ENCODE assay signal across 35 cellular contexts in the genomic region with DNA sequence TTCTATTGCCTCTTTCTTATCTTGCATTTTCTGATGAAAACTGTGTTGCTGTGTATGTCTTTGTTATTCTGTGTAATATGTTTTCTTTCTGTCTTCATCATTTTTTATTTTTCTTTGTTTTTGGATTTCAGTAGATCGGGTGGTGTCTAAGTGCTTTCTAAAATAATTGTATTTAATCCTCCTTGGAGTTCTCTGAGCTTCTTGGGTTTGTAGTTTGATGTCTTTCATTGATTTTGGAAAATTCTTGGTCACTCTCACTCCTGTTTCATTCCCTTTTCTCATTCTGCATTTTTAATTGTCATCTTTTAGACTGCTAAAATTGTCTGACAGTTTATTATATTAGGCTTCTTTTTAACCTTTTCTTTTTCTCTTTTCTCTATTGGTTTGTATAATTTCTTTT.
"Had no signal": no experiment of that assay in that cellular context is flagged by ENCODE, and none has a peak within 500 bp of the region (broad histone marks: within the 10 kb centered on the region; RNA-seq: fewer than 3 reads in every experiment).

No MANE protein-coding gene starts in this region.

- H3K4me3 ChIP-seq: MG63 had no signal

- H3K27ac ChIP-seq: KMS-11 had no signal

- H3K9me3 ChIP-seq: MG63 had no signal

- DNase-seq: Karpas-422, Kasumi-1, MG63, MM.1S, MV-4-11, NCI-H1048, NCI-H1092, NCI-H1092 treated with DMSO at 0.1 percent for 48 hours, NCI-H1105, NCI-H1105 treated with DMSO at 0.1 percent for 48 hours, NCI-H1417, NCI-H1417 treated with DMSO at 0.1 percent for 48 hours, NCI-H1436, NCI-H1436 treated with DMSO at 0.1 percent for 48 hours, NCI-H146, NCI-H1694, NCI-H1694 treated with DMSO at 0.1 percent for 48 hours, NCI-H187, NCI-H187 treated with DMSO at 0.1 percent for 48 hours, NCI-H1930, NCI-H2029, NCI-H2029 treated with DMSO at 0.1 percent for 48 hours, NCI-H2081, NCI-H2081 treated with DMSO at 0.1 percent for 48 hours, NCI-H2107, NCI-H2171, NCI-H2171 treated with DMSO at 0.1 percent for 48 hours, NCI-H2227 treated with DMSO at 0.1 percent for 48 hours, NCI-H226, NCI-H345, NCI-H446, NCI-H446 treated with DMSO at 0.1 percent for 48 hours, NCI-H510A, NCI-H510A treated with DMSO at 0.1 percent for 48 hours had no signal

- H3K36me3 ChIP-seq: MG63 had no signal
